Comparison of ENCODE assay signal across 20 cellular contexts in genomic region chr13:23627419-23627818, GRCh38. TPM values are rescaled to one million over a fixed set of nuclear protein-coding genes. Genes with fewer than 3 reads are reported as not detected.
A peak's percentile ranks its signal among the peaks of the same experiment; 100 is the strongest.
DNase-seq lines count a peak whose midpoint lies in the region; ATAC-seq and TF ChIP-seq lines count a peak whose summit lies in the region.
"Had no signal": no experiment of that assay in that cellular context is flagged by ENCODE, and none has a peak within 500 bp of the region (broad histone marks: within the 10 kb centered on the region; RNA-seq: fewer than 3 reads in every experiment).

No MANE protein-coding gene starts in this region.

- H3K27me3 ChIP-seq in Karpas-422 (ENCODE audit: low read length) = no peaks in the 10 kb centered on the region
- no peaks in the 10 kb centered on the region for H3K27me3 ChIP-seq in left ventricle myocardium inferior (ENCODE audit: low read depth)
- no peaks in the 10 kb centered on the region for H3K27me3 ChIP-seq in thyroid gland

- H3K4me1 Mint-ChIP-seq in neural crest cell = peaks cover 47% of the 10 kb centered on the region
- no peaks in the 10 kb centered on the region for H3K4me1 Mint-ChIP-seq in stimulated activated naive B cell treated with anti-CD40 and anti-IgM and Interleukin-4, amounts not matched to agents 10 μg/mL and 1 μg/mL and 100 μg/mL, for 72 hours
- H3K4me1 Mint-ChIP-seq: B cell had no signal

- peak overlapping the region; percentile 69 for H3K27ac Mint-ChIP-seq in neural crest cell (ENCODE audit: unreplicated experiment)
- H3K27ac Mint-ChIP-seq in stimulated activated naive B cell treated with anti-CD40 and anti-IgM and Interleukin-4, amounts not matched to agents 10 μg/mL and 1 μg/mL and 100 μg/mL, for 72 hours = no peak overlapping the region
- H3K27ac Mint-ChIP-seq: B cell, CD14-positive monocyte had no signal

- H3K9ac ChIP-seq in Karpas-422 (ENCODE audit: low read length) = no peak overlapping the region

- WGBS in thyroid gland, 2 donors = 50 to 68% methylated on average over 8 of the region's 8 CpGs

- H3K4me1 ChIP-seq in Karpas-422 (ENCODE audit: low read length) (no peaks in the 10 kb centered on the region), left ventricle myocardium inferior (peaks cover 58% of the 10 kb centered on the region), thyroid gland (peaks cover 15 to 27% of the 10 kb centered on the region in 2 donors)
- H3K4me1 ChIP-seq: A549 had no signal

- DNase-seq in Karpas-422 = peak; percentile 35
- no peak for DNase-seq in left ventricle myocardium inferior
- no peak for DNase-seq in neural crest cell (ENCODE audit: low read depth, low spot score)
- peak; percentile 28 to 50 for DNase-seq in thyroid gland
- no peak for DNase-seq in iPS-NIHi7 (ENCODE audit: extremely low spot score)
- no peak for DNase-seq in stimulated activated CD4-positive, alpha-beta T cell treated with anti-CD3 and anti-CD28 coated beads, Interleukin-15, amount 100 ng/mL, for 24 hours
- DNase-seq in stimulated activated naive B cell treated with anti-CD40 and anti-IgM and Interleukin-4, amounts not matched to agents 10 μg/mL and 1 μg/mL and 100 μg/mL, for 72 hours = no peak
- DNase-seq: GDM1, KG1, NCI-H1092 treated with DMSO at 0.1 percent for 48 hours, NCI-H1436 treated with DMSO at 0.1 percent for 48 hours, NCI-H1930, NCI-H748 treated with DMSO at 0.1 percent for 48 hours, PC-9 had no signal

- H4K20me1 ChIP-seq in Karpas-422 (ENCODE audit: insufficient read depth, low read depth, low read length) = no peaks in the 10 kb centered on the region

- peaks cover 4% of the 10 kb centered on the region for H3K9me3 Mint-ChIP-seq in neural crest cell
- no peaks in the 10 kb centered on the region for H3K9me3 Mint-ChIP-seq in stimulated activated naive B cell treated with anti-CD40 and anti-IgM and Interleukin-4, amounts not matched to agents 10 μg/mL and 1 μg/mL and 100 μg/mL, for 72 hours

- H3K27ac ChIP-seq in Karpas-422 (ENCODE audit: low read length) (no peak overlapping the region), left ventricle myocardium inferior (replicated peaks) (peak overlapping the region; percentile 75), thyroid gland (no peak overlapping the region)
- H3K27ac ChIP-seq: A549, PC-9, RWPE1 had no signal

- no peak for ATAC-seq in stimulated activated naive B cell treated with anti-CD40 and anti-IgM and Interleukin-4, amounts not matched to agents 10 μg/mL and 1 μg/mL and 100 μg/mL, for 72 hours (replicated peaks)
- ATAC-seq: A549, HepG2 had no signal

- H3K9me2 ChIP-seq in Karpas-422 (replicated peaks; ENCODE audit: insufficient read depth, low read length) = no peaks in the 10 kb centered on the region

- no peak for TF ChIP-seq POLR2A in thyroid gland (IDR thresholded peaks at IDR 0.05)

- no peaks in the 10 kb centered on the region for H3K27me3 Mint-ChIP-seq in neural crest cell (ENCODE audit: low read depth)
- H3K27me3 Mint-ChIP-seq in stimulated activated naive B cell treated with anti-CD40 and anti-IgM and Interleukin-4, amounts not matched to agents 10 μg/mL and 1 μg/mL and 100 μg/mL, for 72 hours = peaks cover 19 to 24% of the 10 kb centered on the region in 2 donors

- H3K36me3 ChIP-seq in Karpas-422 (ENCODE audit: insufficient read depth, low read length) (no peaks in the 10 kb centered on the region), left ventricle myocardium inferior (peaks cover 28% of the 10 kb centered on the region), thyroid gland (no peaks in the 10 kb centered on the region)

- H3K79me2 ChIP-seq in Karpas-422 (ENCODE audit: low read length) = no peaks in the 10 kb centered on the region

- no peak overlapping the region for H3K4me2 ChIP-seq in Karpas-422 (ENCODE audit: low read depth, low read length, poor library complexity, severe bottlenecking)
- H3K4me2 ChIP-seq: A549, PC-9 had no signal

- no peaks in the 10 kb centered on the region for H3K9me3 ChIP-seq in Karpas-422 (ENCODE audit: low read length)
- peaks cover 14% of the 10 kb centered on the region for H3K9me3 ChIP-seq in left ventricle myocardium inferior (replicated peaks)
- H3K9me3 ChIP-seq in thyroid gland = no peaks in the 10 kb centered on the region
- H3K9me3 ChIP-seq: A549 had no signal

- H3K4me3 Mint-ChIP-seq in neural crest cell = no peak overlapping the region
- no peak overlapping the region for H3K4me3 Mint-ChIP-seq in stimulated activated naive B cell treated with anti-CD40 and anti-IgM and Interleukin-4, amounts not matched to agents 10 μg/mL and 1 μg/mL and 100 μg/mL, for 72 hours
- H3K4me3 Mint-ChIP-seq: B cell, CD14-positive monocyte had no signal

- intact Hi-C loops in left ventricle myocardium inferior (cut with micrococcal nuclease) = no loop called here
- intact Hi-C loops in thyroid gland (cut with DNase I) = loop anchor here (10.0 kb wide), 1 partner anchor 53 kb away; the partner anchor contains the start of gene TNFRSF19

- TF ChIP-seq CTCF in left ventricle myocardium inferior (IDR thresholded peaks at IDR 0.05; ENCODE audit: borderline replicate concordance) (no peak), neural crest cell (conservative IDR thresholded peaks at IDR 0.05) (no peak), thyroid gland (IDR thresholded peaks at IDR 0.05) (no peak)

- peaks cover 21% of the 10 kb centered on the region for H3K36me3 Mint-ChIP-seq in neural crest cell (ENCODE audit: low read depth)
- no peaks in the 10 kb centered on the region for H3K36me3 Mint-ChIP-seq in stimulated activated naive B cell treated with anti-CD40 and anti-IgM and Interleukin-4, amounts not matched to agents 10 μg/mL and 1 μg/mL and 100 μg/mL, for 72 hours
- H3K36me3 Mint-ChIP-seq: CD14-positive monocyte had no signal

- H3K4me3 ChIP-seq in Karpas-422 (ENCODE audit: low read length) (no peak overlapping the region), left ventricle myocardium inferior (no peak overlapping the region), thyroid gland (replicated peaks in 1 of 3) (no peak overlapping the region)
- H3K4me3 ChIP-seq: A549, PC-9 had no signal

- H2AFZ ChIP-seq in Karpas-422 (ENCODE audit: low read length) = no peak overlapping the region
- H2AFZ ChIP-seq: PC-9 had no signal

RNA-seq across cellular contexts. Expression of gene TNFRSF19, which starts 57.2 kb away (rescaled TPM):
- not detected in 2 replicates for total RNA-seq in Karpas-422 (2014; rRNA removed; shearing (Covaris generic); ENCODE audit: low replicate concordance)
- total RNA-seq in left ventricle myocardium inferior (25.9 TPM), neural crest cell (74.8 and 76.1 TPM in 2 replicates), thyroid gland (1 to 10 TPM; 4.9 to 9.2 (median 7.7) TPM)
- total RNA-seq: B cell, HT-29 had no signal

Comparison
In these comparisons a context has a peak if more than half of its experiments do, and no peak if none do; other contexts are left out.
1. DNase-seq: peak in Karpas-422 (single experiment) and thyroid gland (2 of 2); none in left ventricle myocardium inferior (single experiment), neural crest cell (single experiment), iPS-NIHi7 (single experiment), stimulated activated CD4-positive, alpha-beta T cell treated with anti-CD3 and anti-CD28 coated beads, Interleukin-15, amount 100 ng/mL, for 24 hours (single experiment) and stimulated activated naive B cell treated with anti-CD40 and anti-IgM and Interleukin-4, amounts not matched to agents 10 μg/mL and 1 μg/mL and 100 μg/mL, for 72 hours (single experiment).